1 cellular context compared by ENCODE assay signal in genomic region chr16:87317766-87318121, GRCh38.
TF ChIP-seq lines count a peak whose summit lies in the region.

No MANE protein-coding gene starts in this region.

TF ChIP-seq in SK-N-SH, 30 proteins besides CTCF, POLR2A, EP300 and RAD21 (continued from another document):
- TF ChIP-seq REST (IDR thresholded peaks at IDR 0.05; ENCODE audit: low read depth, low read length) (no peak), JUND (IDR thresholded peaks at IDR 0.05) (no peak), RCOR1 (IDR thresholded peaks at IDR 0.05; ENCODE audit: low read length) (no peak), MEF2A (IDR thresholded peaks at IDR 0.05; ENCODE audit: borderline replicate concordance, low read depth) (no peak), RXRA (IDR thresholded peaks at IDR 0.05; ENCODE audit: borderline replicate concordance, low read depth) (no peak), SIN3A (IDR thresholded peaks at IDR 0.05; ENCODE audit: borderline replicate concordance, low read depth, low read length) (no peak)
